In the genomic region with DNA sequence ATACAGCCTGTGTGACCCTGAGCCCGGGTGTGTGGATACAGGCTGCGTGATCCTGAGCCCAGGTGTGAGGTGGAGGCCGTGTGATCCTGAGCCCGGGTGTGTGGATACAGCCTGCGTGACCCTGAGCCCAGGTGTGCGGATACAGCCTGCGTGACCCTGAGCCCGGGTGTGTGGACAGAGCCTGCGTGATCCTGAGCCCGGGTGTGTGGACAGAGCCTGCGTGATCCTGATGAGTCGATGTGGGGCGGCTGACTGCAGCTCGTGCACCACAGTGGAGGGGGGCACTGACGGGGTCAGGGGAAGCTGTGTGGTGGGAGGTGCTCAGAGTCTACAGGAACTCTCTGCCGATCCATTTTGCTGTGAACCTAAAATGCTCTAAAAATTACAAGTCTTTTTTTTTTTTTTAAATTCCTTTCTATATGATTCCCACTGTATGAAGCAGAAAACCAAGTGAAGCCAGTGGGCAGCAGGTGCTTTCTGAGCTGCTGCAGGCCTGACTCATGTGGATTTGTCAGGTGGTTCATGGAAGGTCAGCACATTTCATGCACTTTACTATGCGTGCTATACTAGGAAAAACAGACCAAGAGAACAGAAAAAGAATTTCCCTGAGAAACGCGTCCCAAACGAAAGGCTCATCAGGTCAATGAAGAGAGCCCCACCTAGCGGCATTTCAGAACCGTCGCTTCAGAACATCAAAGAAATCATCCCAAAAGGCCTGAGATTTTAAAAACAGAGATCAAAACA, we compare ENCODE assay signal across 8 cellular contexts. TPM values are rescaled to one million over a fixed set of nuclear protein-coding genes. Genes with fewer than 3 reads are reported as not detected.
A peak's percentile ranks its signal among the peaks of the same experiment; 100 is the strongest.
DNase-seq lines count a peak whose midpoint lies in the region; ATAC-seq, FAIRE-seq and TF ChIP-seq lines count a peak whose summit lies in the region.

No MANE protein-coding gene starts in this region.

- no peak overlapping the region for H3K9ac ChIP-seq in HCT116 (ENCODE audit: low read length)

- H3K9me3 ChIP-seq in HCT116 (ENCODE audit: control insufficient read depth in 1 of 2, insufficient read depth in 1 of 2, low read depth in 1 of 2, low read length in 2 of 2) (no peaks in the 10 kb centered on the region), pancreas (no peaks in the 10 kb centered on the region)

- no peaks in the 10 kb centered on the region for H3K9me2 ChIP-seq in HCT116 (ENCODE audit: insufficient read depth)

- H4K20me1 ChIP-seq in HCT116 (ENCODE audit: insufficient read depth): no peaks in the 10 kb centered on the region

- BruUV-seq in HCT116 (replicated peaks; lab: Mats Ljungman, UMichigan): no TSS peak

- ATAC-seq in HCT116 (no peak), pancreas (peak; percentile 69 to 88 (median 78)), HG03460 (IDR thresholded peaks at IDR 0.05; ENCODE audit: unreplicated experiment) (no peak), HG03159 (IDR thresholded peaks at IDR 0.05; ENCODE audit: unreplicated experiment) (no peak)
- ATAC-seq in stimulated activated naive CD8-positive, alpha-beta T cell treated with anti-CD3 and anti-CD28 coated beads, Interleukin-15, amount 100 ng/mL, for 72 hours: no peak

- H3K27ac Mint-ChIP-seq in stimulated activated naive CD8-positive, alpha-beta T cell treated with anti-CD3 and anti-CD28 coated beads, Interleukin-15, amount 100 ng/mL, for 72 hours: no peak overlapping the region

- no peak overlapping the region for H2AFZ ChIP-seq in HCT116 (ENCODE audit: low read depth, low read length, poor library complexity, severe bottlenecking)

- POLR2A ChIA-PET in HCT116 (lab: Charles Lee): no interaction called here

- TF ChIP-seq POLR2A in HCT116 (IDR thresholded peaks at IDR 0.05; ENCODE audit: borderline replicate concordance, extremely low read depth, insufficient read depth, insufficient read length): no peak

- H3K4me3 Mint-ChIP-seq in stimulated activated naive CD8-positive, alpha-beta T cell treated with anti-CD3 and anti-CD28 coated beads, Interleukin-15, amount 100 ng/mL, for 72 hours: no peak overlapping the region

- H3K4me3 ChIP-seq in HCT116 (replicated peaks in 1 of 2; ENCODE audit: low read depth in 1 of 2, low read length in 2 of 2) (no peak overlapping the region), fibroblast of villous mesenchyme (ENCODE audit: low read depth, low read length) (no peak overlapping the region), pancreas (no peak overlapping the region)

- TF ChIP-seq CTCF in HCT116 (IDR thresholded peaks at IDR 0.05 in 2 of 3, conservative IDR thresholded peaks at IDR 0.05 in 1 of 3; ENCODE audit: borderline replicate concordance in 1 of 3, insufficient read depth in 1 of 3, low read depth in 2 of 3, low read length in 2 of 3) (peak in 2 of 3 experiments; percentile 22 to 32; a peak in 2 of 6 replicates), fibroblast of villous mesenchyme (IDR thresholded peaks at IDR 0.05; ENCODE audit: insufficient read depth, low read depth, low read length) (peak; percentile 78), pancreas (IDR thresholded peaks at IDR 0.05) (peak; percentile 17 to 43 (median 37))

- CTCF ChIA-PET in HCT116 (lab: Charles Lee): no interaction called here

- DNase-seq in CD1c-positive myeloid dendritic cell (ENCODE audit: extremely low spot score) (peak; percentile 23), HCT116 (ENCODE audit: low read depth, low spot score) (no peak), SW 1271 (lab: John Stamatoyannopoulos, UW) (peak; percentile 36 to 73), fibroblast of villous mesenchyme (ENCODE audit: low read depth) (peak; percentile 82), pancreas (peak in 3 of 6 donors; percentile 41 to 54 (median 50))
- no peak for DNase-seq in stimulated activated naive CD8-positive, alpha-beta T cell treated with anti-CD3 and anti-CD28 coated beads, Interleukin-15, amount 100 ng/mL, for 72 hours

- H3K27me3 ChIP-seq in HCT116 (ENCODE audit: insufficient read depth, low read length): no peaks in the 10 kb centered on the region
- no peaks in the 10 kb centered on the region for H3K27me3 ChIP-seq in pancreas

- no peak overlapping the region for H3K4me2 ChIP-seq in HCT116 (ENCODE audit: low read length)

- TF ChIP-seq RAD21 in HCT116 (IDR thresholded peaks at IDR 0.05; ENCODE audit: low read depth): peak; percentile 42; the same call in 1 of the 2 replicates

- no peak overlapping the region for H3K27ac ChIP-seq in HCT116 (ENCODE audit: low read depth, low read length)
- H3K27ac ChIP-seq in pancreas: peak overlapping the region; percentile 10 to 55 (median 34)

- H3K4me1 ChIP-seq in HCT116 (ENCODE audit: control insufficient read depth in 1 of 2, insufficient read depth in 2 of 2, low read length in 2 of 2) (no peaks in the 10 kb centered on the region), pancreas (peaks cover 16 to 24% (median 22%) of the 10 kb centered on the region in 3 donors)

- intact Hi-C loops in HCT116 (cut with micrococcal nuclease) (no loop called here), pancreas (cut with DNase I) (loop anchor here in 1 of 3 donors (10.0 kb wide), 2 partner anchors 73 to 197 kb away; no protein-coding TSS in a partner anchor)

- no peak for FAIRE-seq in pancreas (lab: Jason Lieb, UNC)

- H3K9me3 Mint-ChIP-seq in stimulated activated naive CD8-positive, alpha-beta T cell treated with anti-CD3 and anti-CD28 coated beads, Interleukin-15, amount 100 ng/mL, for 72 hours: no peaks in the 10 kb centered on the region

- peaks cover 47% of the 10 kb centered on the region for H3K4me1 Mint-ChIP-seq in stimulated activated naive CD8-positive, alpha-beta T cell treated with anti-CD3 and anti-CD28 coated beads, Interleukin-15, amount 100 ng/mL, for 72 hours

- RAD21 ChIA-PET in HCT116 (lab: Charles Lee; ENCODE audit: low non-redundant PET in 1 of 2, low total read pairs in 2 of 2, uncharacterized antibody in 2 of 2, unreplicated experiment in 2 of 2): no interaction called here

- H3K36me3 ChIP-seq in HCT116 (ENCODE audit: control insufficient read depth in 1 of 2, insufficient read depth in 2 of 2, low read length in 2 of 2) (peaks cover 0 to 3% of the 10 kb centered on the region in 2 experiments; a peak in 1 of 4 replicates), pancreas (no peaks in the 10 kb centered on the region)

- H3K27me3 Mint-ChIP-seq in stimulated activated naive CD8-positive, alpha-beta T cell treated with anti-CD3 and anti-CD28 coated beads, Interleukin-15, amount 100 ng/mL, for 72 hours: no peaks in the 10 kb centered on the region

- 29 to 36% methylated on average over 23 of the region's 23 CpGs for WGBS in pancreas, 2 donors

- peaks cover 59% of the 10 kb centered on the region for H3K79me2 ChIP-seq in HCT116 (ENCODE audit: insufficient read depth, low read length)

TF ChIP-seq in HCT116, 20 proteins besides CTCF, POLR2A, EP300 and RAD21:
- TF ChIP-seq SRF (IDR thresholded peaks at IDR 0.05; ENCODE audit: low read depth): no peak
- TF ChIP-seq TCF7L2 (IDR thresholded peaks at IDR 0.05; ENCODE audit: borderline replicate concordance, extremely low read depth, insufficient read depth, insufficient read length): peak; percentile 55
- TF ChIP-seq ATF3 (IDR thresholded peaks at IDR 0.05): no peak

RNA-seq across cellular contexts. Expression of gene BRF1, which starts 19.3 kb away (rescaled TPM):
- 41.2 TPM for total RNA-seq in HCT116 (2021; ENCODE audit: unreplicated experiment)
- polyA plus RNA-seq in HCT116 (2012): 17.4 and 17.7 TPM in 2 replicates
- 32.8 and 41.2 TPM in 2 replicates for total RNA-seq in fibroblast of villous mesenchyme
- total RNA-seq in pancreas: 10 to 100 TPM; 13.6 to 25.4 (median 19.3) TPM
- polyA plus RNA-seq in pancreas: 10 to 100 TPM; 34.5 to 50.2 TPM

RNA-seq across cellular contexts. Expression of gene PACS2, which starts 33.0 kb away (rescaled TPM):
- 75.5 TPM for total RNA-seq in HCT116 (2021; ENCODE audit: unreplicated experiment)
- polyA plus RNA-seq in HCT116 (2012): 53.6 and 63.4 TPM in 2 replicates
- total RNA-seq in fibroblast of villous mesenchyme: 35.0 and 50.3 TPM in 2 replicates
- total RNA-seq in pancreas: 10 to 100 TPM; 36.9 to 63.6 (median 46.2) TPM
- polyA plus RNA-seq in pancreas: 100 to 1,000 TPM in 1 of 2 donors, 10 to 100 TPM in 1; 77.7 to 128 TPM

RNA-seq across cellular contexts. Expression of gene BTBD6, which starts 33.2 kb away (rescaled TPM):
- total RNA-seq in HCT116 (2021; ENCODE audit: unreplicated experiment) (35.9 TPM), fibroblast of villous mesenchyme (42.7 and 52.8 TPM in 2 replicates), pancreas (10 to 100 TPM in 1 of 6 donors, 1 to 10 TPM in 5; 4.3 to 12.5 (median 6.7) TPM)
- 38.8 TPM in 2 replicates for polyA plus RNA-seq in HCT116 (2012)
- 10 to 100 TPM; 20.1 to 44.5 TPM for polyA plus RNA-seq in pancreas

Comparison
In these comparisons a context has a peak if more than half of its experiments do, and no peak if none do; other contexts are left out.
1. DNase-seq: peak in CD1c-positive myeloid dendritic cell (single experiment), SW 1271 (2 of 2) and fibroblast of villous mesenchyme (single experiment); none in HCT116 (single experiment) and stimulated activated naive CD8-positive, alpha-beta T cell treated with anti-CD3 and anti-CD28 coated beads, Interleukin-15, amount 100 ng/mL, for 72 hours (0 of 2).
2. ATAC-seq: peak in pancreas (4 of 4); none in HCT116 (single experiment), stimulated activated naive CD8-positive, alpha-beta T cell treated with anti-CD3 and anti-CD28 coated beads, Interleukin-15, amount 100 ng/mL, for 72 hours (single experiment), HG03460 (single experiment) and HG03159 (single experiment).
3. CTCF ChIP-seq: peak in every context shown above with its lines; median percentile 78 in fibroblast of villous mesenchyme; 37 in pancreas; 27 in HCT116.